27 cellular contexts compared by ENCODE assay signal in genomic region chr6:158847786-158848185, GRCh38. TPM values are rescaled to one million over a fixed set of nuclear protein-coding genes. Genes with fewer than 3 reads are reported as not detected.
DNase-seq lines count a peak whose midpoint lies in the region; ATAC-seq and TF ChIP-seq lines count a peak whose summit lies in the region.
"Had no signal": no experiment of that assay in that cellular context is flagged by ENCODE, and none has a peak within 500 bp of the region (broad histone marks: within the 10 kb centered on the region; RNA-seq: fewer than 3 reads in every experiment).

No MANE protein-coding gene starts in this region.

- H3K9me3 ChIP-seq in CD4-positive, alpha-beta memory T cell (ENCODE audit: control insufficient read depth in 1 of 2, low read length in 2 of 2): no peaks in the 10 kb centered on the region
- H3K9me3 ChIP-seq in PC-9 (ENCODE audit: insufficient read depth, low read depth) (no peaks in the 10 kb centered on the region), esophagus (ENCODE audit: control insufficient read depth in 2 of 2, insufficient read depth in 1 of 2, low read depth in 1 of 2, low read length in 1 of 2) (no peaks in the 10 kb centered on the region), trophoblast cell (ENCODE audit: insufficient read depth, low read depth, low read length) (no peaks in the 10 kb centered on the region), right cardiac atrium (ENCODE audit: control insufficient read depth, low read length) (no peaks in the 10 kb centered on the region)
- H3K9me3 ChIP-seq: body of pancreas, gastroesophageal sphincter, mucosa of descending colon, Peyer's patch, psoas muscle had no signal

- no peak overlapping the region for H3K4me3 Mint-ChIP-seq in CD4-positive, alpha-beta memory T cell
- H3K4me3 Mint-ChIP-seq in chondrocyte (ENCODE audit: unreplicated experiment): no peak overlapping the region
- H3K4me3 Mint-ChIP-seq: neural crest cell; T-helper 1 cell treated with Interleukin-12 subunit alpha and Interleukin-12 subunit beta and Interleukin-4 antibody, amounts not matched to agents 30 μg/mL and 1 μg/mL, for 36 hours had no signal

- H3K23ac ChIP-seq in trophoblast cell (ENCODE audit: low read length): no peak overlapping the region

- peaks cover 29% of the 10 kb centered on the region for H3K79me2 ChIP-seq in PC-9 (ENCODE audit: low read depth)
- peaks cover 5% of the 10 kb centered on the region for H3K79me2 ChIP-seq in trophoblast cell (ENCODE audit: control insufficient read depth, insufficient read depth, low read length, poor library complexity)

- POLR2A ChIA-PET in CD4-positive, alpha-beta memory T cell (lab: Charles Lee; ENCODE audit: partially characterized antibody): no interaction called here
- POLR2A ChIA-PET in PC-9 (lab: Charles Lee; ENCODE audit: unreplicated experiment): no interaction called here

- intact Hi-C loops in CD4-positive, alpha-beta memory T cell (cut with micrococcal nuclease): no loop called here
- intact Hi-C loops in PC-9 (cut with micrococcal nuclease; ENCODE audit: unreplicated experiment) (no loop called here), right cardiac atrium (cut with DNase I) (no loop called here)

- H3F3A ChIP-seq in PC-9 (ENCODE audit: insufficient read depth, low read depth): peaks cover 56% of the 10 kb centered on the region

- peak overlapping the region; percentile 54 for H2BK12ac ChIP-seq in trophoblast cell (ENCODE audit: low read length)

- no peak overlapping the region for H3K4ac ChIP-seq in trophoblast cell (ENCODE audit: low read depth, low read length)

- no peak overlapping the region for H3K9ac ChIP-seq in trophoblast cell (ENCODE audit: low read length)

- no TSS peak for BruUV-seq in PC-9 (replicated peaks; lab: Mats Ljungman, UMichigan)

- H3K9me2 ChIP-seq in PC-9 (ENCODE audit: insufficient read depth): no peaks in the 10 kb centered on the region

- no peaks in the 10 kb centered on the region for H3K36me3 Mint-ChIP-seq in CD4-positive, alpha-beta memory T cell
- H3K36me3 Mint-ChIP-seq in chondrocyte (ENCODE audit: low read depth): no peaks in the 10 kb centered on the region

- H3K4me3 ChIP-seq in CD4-positive, alpha-beta memory T cell (ENCODE audit: low read length in 2 of 2): no peak overlapping the region
- H3K4me3 ChIP-seq in PC-9 (no peak overlapping the region), esophagus (ENCODE audit: low read depth in 1 of 2, low read length in 2 of 2) (no peak overlapping the region), trophoblast cell (ENCODE audit: low read depth, low read length) (no peak overlapping the region), right cardiac atrium (ENCODE audit: low read length) (no peak overlapping the region)
- H3K4me3 ChIP-seq: body of pancreas, gastroesophageal sphincter, mucosa of descending colon, Peyer's patch, psoas muscle had no signal

- no peak overlapping the region for H4K91ac ChIP-seq in trophoblast cell (ENCODE audit: low read depth, low read length)

- no peak overlapping the region for H2BK120ac ChIP-seq in trophoblast cell (ENCODE audit: insufficient read depth, low read length, poor library complexity)

- H3K36me3 ChIP-seq in CD4-positive, alpha-beta memory T cell (ENCODE audit: insufficient read depth, low read length): no peaks in the 10 kb centered on the region
- H3K36me3 ChIP-seq in PC-9 (ENCODE audit: low read depth): no peaks in the 10 kb centered on the region
- no peaks in the 10 kb centered on the region for H3K36me3 ChIP-seq in esophagus (ENCODE audit: control insufficient read depth in 2 of 2, insufficient read depth in 2 of 2, low read length in 1 of 2)
- no peaks in the 10 kb centered on the region for H3K36me3 ChIP-seq in trophoblast cell (ENCODE audit: control insufficient read depth in 1 of 2, insufficient read depth in 2 of 2, low read length in 2 of 2)
- H3K36me3 ChIP-seq: gastroesophageal sphincter, Peyer's patch had no signal

- H4K8ac ChIP-seq in trophoblast cell (ENCODE audit: low read depth, low read length): no peak overlapping the region

- no peak for TF ChIP-seq CTCF in PC-9 (conservative IDR thresholded peaks at IDR 0.05)
- no peak for TF ChIP-seq CTCF in chondrocyte (IDR thresholded peaks at IDR 0.05)

- WGBS in esophagus, 2 donors: 66 to 75% methylated on average over 4 of the region's 4 CpGs
- no CpG with 5 or more reads among the region's 4 CpGs for WGBS in trophoblast cell (ENCODE audit: extremely low coverage, insufficient coverage, insufficient read length)
- WGBS in right cardiac atrium: 94% methylated on average over 4 of the region's 4 CpGs

- H4K12ac ChIP-seq in trophoblast cell (ENCODE audit: low read depth, low read length): no peak overlapping the region

- no peak overlapping the region for H2AK5ac ChIP-seq in trophoblast cell (ENCODE audit: low read length)

- no peak overlapping the region for H3K14ac ChIP-seq in trophoblast cell (ENCODE audit: low read length)

- no peaks in the 10 kb centered on the region for H4K20me1 ChIP-seq in PC-9 (ENCODE audit: insufficient read depth)

- peaks cover 20 to 30% (median 23%) of the 10 kb centered on the region in 4 donors for H3K4me1 Mint-ChIP-seq in CD4-positive, alpha-beta memory T cell
- peaks cover 22% of the 10 kb centered on the region for H3K4me1 Mint-ChIP-seq in chondrocyte (ENCODE audit: low read depth)

- ATAC-seq in right cardiac atrium: no peak
- ATAC-seq: gastroesophageal sphincter, HCT116, left ventricle myocardium superior, mucosa of descending colon, psoas muscle had no signal

- H3K4me1 ChIP-seq in CD4-positive, alpha-beta memory T cell (ENCODE audit: insufficient read depth, low read length): peaks cover 35% of the 10 kb centered on the region
- H3K4me1 ChIP-seq in PC-9 (replicated peaks; ENCODE audit: insufficient read depth): peaks cover 58% of the 10 kb centered on the region
- H3K4me1 ChIP-seq in esophagus (ENCODE audit: control insufficient read depth in 2 of 2, insufficient read depth in 2 of 2, low read length in 1 of 2): peaks cover 0 to 6% of the 10 kb centered on the region in 2 donors
- peaks cover 11 to 18% of the 10 kb centered on the region in 2 experiments for H3K4me1 ChIP-seq in trophoblast cell (ENCODE audit: control insufficient read depth in 1 of 2, insufficient read depth in 2 of 2, low read length in 2 of 2)
- H3K4me1 ChIP-seq in right cardiac atrium (ENCODE audit: control insufficient read depth, insufficient read depth, low read length): no peaks in the 10 kb centered on the region
- H3K4me1 ChIP-seq: psoas muscle had no signal

- CTCF ChIA-PET in CD4-positive, alpha-beta memory T cell (lab: Charles Lee; ENCODE audit: partially characterized antibody): no interaction called here
- CTCF ChIA-PET in PC-9 (lab: Charles Lee): interaction anchor here (0.5 kb wide), 1 partner anchor 24 kb away, joined by 3 read pairs; no protein-coding TSS in a partner anchor

- no peak overlapping the region for H3K18ac ChIP-seq in trophoblast cell (ENCODE audit: low read length)

- H2AFZ ChIP-seq in PC-9 (no peak overlapping the region), trophoblast cell (ENCODE audit: insufficient read depth, low read length, poor library complexity) (no peak overlapping the region)

- no peak overlapping the region for H3K27ac ChIP-seq in CD4-positive, alpha-beta memory T cell (ENCODE audit: low read depth, low read length)
- H3K27ac ChIP-seq in PC-9: peak overlapping the region; percentile 99
- H3K27ac ChIP-seq in esophagus (ENCODE audit: low read depth in 2 of 2, low read length in 1 of 2): peak overlapping the region; percentile 63 to 74
- H3K27ac ChIP-seq in trophoblast cell (ENCODE audit: low read depth, low read length): no peak overlapping the region
- no peak overlapping the region for H3K27ac ChIP-seq in right cardiac atrium (ENCODE audit: low read length)
- H3K27ac ChIP-seq: gastroesophageal sphincter, HL-60, psoas muscle had no signal

- DNase-seq in CD4-positive, alpha-beta memory T cell: no peak
- DNase-seq in PC-9 (peak in 1 of 2 experiments; percentile 53), trophoblast cell (no peak), right cardiac atrium (no peak), chondrocyte (ENCODE audit: low spot score) (no peak), RPMI8226 (no peak), midbrain (lab: John Stamatoyannopoulos, UW) (no peak)
- DNase-seq: activated CD4-positive, alpha-beta T cell treated with anti-CD3 and anti-CD28 coated beads for 48 hours; activated naive CD4-positive, alpha-beta T cell; activated T-cell treated with anti-CD3 and anti-CD28 coated beads, Interleukin-2, amount 50 U/mL, for 48 hours; effector memory CD4-positive, alpha-beta T cell; left ventricle myocardium superior; mucosa of descending colon; NCI-H1092 treated with DMSO at 0.1 percent for 48 hours; NCI-H2081; NCI-H446; Peyer's patch; psoas muscle; stimulated activated CD4-positive, alpha-beta T cell treated with anti-CD3 and anti-CD28 coated beads, Interleukin-4, amount 100 ng/mL, for 1 hour; stimulated activated naive CD4-positive, alpha-beta T cell had no signal

- H3K9me3 Mint-ChIP-seq in CD4-positive, alpha-beta memory T cell: peaks cover 0 to 2% (median 0%) of the 10 kb centered on the region in 8 donors
- H3K9me3 Mint-ChIP-seq in chondrocyte (ENCODE audit: low read depth): no peaks in the 10 kb centered on the region

- H3K27ac Mint-ChIP-seq in CD4-positive, alpha-beta memory T cell: peak overlapping the region in 6 of 7 donors; percentile 22 to 77 (median 68)
- H3K27ac Mint-ChIP-seq in chondrocyte (ENCODE audit: unreplicated experiment): no peak overlapping the region
- H3K27ac Mint-ChIP-seq: T-helper 1 cell treated with Interleukin-12 subunit alpha and Interleukin-12 subunit beta and Interleukin-4 antibody, amounts not matched to agents 30 μg/mL and 1 μg/mL, for 36 hours had no signal

- peaks cover 16% of the 10 kb centered on the region for H3K79me1 ChIP-seq in trophoblast cell (ENCODE audit: low read length)

- no peaks in the 10 kb centered on the region for H3K27me3 Mint-ChIP-seq in CD4-positive, alpha-beta memory T cell
- H3K27me3 Mint-ChIP-seq in chondrocyte (ENCODE audit: low read depth): no peaks in the 10 kb centered on the region

- no peak overlapping the region for H2BK5ac ChIP-seq in trophoblast cell (ENCODE audit: low read depth, low read length, poor library complexity)

- no peaks in the 10 kb centered on the region for H3K27me3 ChIP-seq in CD4-positive, alpha-beta memory T cell (ENCODE audit: insufficient read depth, low read length)
- H3K27me3 ChIP-seq in PC-9 (ENCODE audit: insufficient read depth, low read depth) (no peaks in the 10 kb centered on the region), esophagus (ENCODE audit: control insufficient read depth in 1 of 2, insufficient read depth in 2 of 2, low read length in 2 of 2) (no peaks in the 10 kb centered on the region), trophoblast cell (ENCODE audit: insufficient read depth, low read length) (no peaks in the 10 kb centered on the region), right cardiac atrium (ENCODE audit: control insufficient read depth, insufficient read depth) (no peaks in the 10 kb centered on the region)
- H3K27me3 ChIP-seq: body of pancreas, gastroesophageal sphincter, Peyer's patch had no signal

- H3K4me2 ChIP-seq in PC-9 (no peak overlapping the region), trophoblast cell (ENCODE audit: low read length) (no peak overlapping the region)

RNA-seq across cellular contexts. Expression of gene EZR, which starts 28.6 kb away (rescaled TPM):
- total RNA-seq in CD4-positive, alpha-beta memory T cell: 100 to 1,000 TPM; 264 to 277 TPM
- polyA plus RNA-seq in CD4-positive, alpha-beta memory T cell: 100 to 1,000 TPM; 260 to 268 TPM
- 231 and 240 TPM in 2 replicates for total RNA-seq in PC-9 (2021)
- 100 to 1,000 TPM; 211 to 257 TPM for polyA plus RNA-seq in esophagus
- 490 and 492 TPM in 2 replicates for polyA plus RNA-seq in trophoblast cell (2013)
- 100 to 1,000 TPM; 192 to 261 (median 244) TPM for total RNA-seq in right cardiac atrium
- polyA plus RNA-seq in right cardiac atrium: 178 TPM
- total RNA-seq in chondrocyte: 57.0 to 71.5 TPM (median 68.4 TPM) in 3 replicates

Comparison
In these comparisons a context has a peak if more than half of its experiments do, and no peak if none do; other contexts are left out.
1. H3K27ac ChIP-seq: peak in PC-9 (single experiment) and esophagus (2 of 2); none in CD4-positive, alpha-beta memory T cell (single experiment), trophoblast cell (single experiment) and right cardiac atrium (single experiment).